ENCODE assay signal across 8 cellular contexts in genomic region chr5:143066556-143067281, GRCh38.
DNase-seq lines count a peak whose midpoint lies in the region; ATAC-seq, FAIRE-seq and TF ChIP-seq lines count a peak whose summit lies in the region.

No MANE protein-coding gene starts in this region.

- H3K36me3 ChIP-seq in BLaER1 treated with 17β-estradiol and CSF1 and Interleukin-3, amounts not matched to agents 10 nM and 100 nM, result peaks cover 14 to 68% (median 40%) of the 10 kb centered on the region in 11 experiments; a peak in 21 of 22 replicates
- H3K36me3 ChIP-seq in WERI-Rb-1, result no peaks in the 10 kb centered on the region

- peak overlapping the region; percentile 31 to 73 for H3K27ac Mint-ChIP-seq in activated naive CD4-positive, alpha-beta T cell treated with anti-CD3 and anti-CD28 coated beads, Interleukin-2, amount 50 U/mL, for 72 hours

- H3K4me2 ChIP-seq in BLaER1 treated with 17β-estradiol and CSF1 and Interleukin-3, amounts not matched to agents 10 nM and 100 nM, result peak overlapping the region; percentile 71 to 94 (median 83)

- H3K27me3 ChIP-seq in BLaER1 treated with 17β-estradiol and CSF1 and Interleukin-3, amounts not matched to agents 10 nM and 100 nM, result no peaks in the 10 kb centered on the region
- no peaks in the 10 kb centered on the region for H3K27me3 ChIP-seq in WERI-Rb-1 (ENCODE audit: insufficient read depth, low read depth, severe bottlenecking)

- peaks cover 14 to 39% (median 28%) of the 10 kb centered on the region in 11 experiments for H3K9me3 ChIP-seq in BLaER1 treated with 17β-estradiol and CSF1 and Interleukin-3, amounts not matched to agents 10 nM and 100 nM (replicated peaks in 1 of 11)
- H3K9me3 ChIP-seq in WERI-Rb-1 (ENCODE audit: severe bottlenecking), result no peaks in the 10 kb centered on the region

- peaks cover 0 to 28% of the 10 kb centered on the region in 2 donors for H3K9me3 Mint-ChIP-seq in activated naive CD4-positive, alpha-beta T cell treated with anti-CD3 and anti-CD28 coated beads, Interleukin-2, amount 50 U/mL, for 72 hours

- peaks cover 26 to 63% of the 10 kb centered on the region in 2 donors for H3K36me3 Mint-ChIP-seq in activated naive CD4-positive, alpha-beta T cell treated with anti-CD3 and anti-CD28 coated beads, Interleukin-2, amount 50 U/mL, for 72 hours

- FAIRE-seq in GM19239 (lab: Jason Lieb, UNC), result peak; percentile 69

- TF ChIP-seq CTCF in WERI-Rb-1 (IDR thresholded peaks at IDR 0.05; ENCODE audit: low read depth, low read length), result no peak

- H3K27ac ChIP-seq in BLaER1 treated with 17β-estradiol and CSF1 and Interleukin-3, amounts not matched to agents 10 nM and 100 nM, result peak overlapping the region; percentile 87 to 99 (median 95)
- H3K27ac ChIP-seq in WERI-Rb-1, result no peak overlapping the region

- DNase-seq in GM19239 (ENCODE audit: insufficient read length, low spot score), result no peak
- DNase-seq in activated naive CD4-positive, alpha-beta T cell treated with anti-CD3 and anti-CD28 coated beads, Interleukin-2, amount 50 U/mL, for 72 hours (ENCODE audit: low spot score in 2 of 2), result peak in 1 of 2 donors; percentile 8
- DNase-seq in stimulated activated CD4-positive, alpha-beta T cell treated with anti-CD3 and anti-CD28 coated beads, Interleukin-1b, Interleukin-23, amount 100 ng/mL, for 24 hours (ENCODE audit: low read depth in 4 of 4, low spot score in 1 of 4), result peak in 3 of 4 experiments; percentile 4 to 29 (median 9)
- DNase-seq in WERI-Rb-1, result no peak
- no peak for DNase-seq in NCI-H524 treated with DMSO at 0.1 percent for 48 hours (lab: John Stamatoyannopoulos, UW)

- peak overlapping the region; percentile 50 to 84 (median 75); a peak in 21 of 22 replicates for H3K9ac ChIP-seq in BLaER1 treated with 17β-estradiol and CSF1 and Interleukin-3, amounts not matched to agents 10 nM and 100 nM

- no peaks in the 10 kb centered on the region; a peak in 1 of 22 replicates for H4K20me1 ChIP-seq in BLaER1 treated with 17β-estradiol and CSF1 and Interleukin-3, amounts not matched to agents 10 nM and 100 nM

- peaks cover 59 to 73% (median 65%) of the 10 kb centered on the region in 10 experiments for H3K4me1 ChIP-seq in BLaER1 treated with 17β-estradiol and CSF1 and Interleukin-3, amounts not matched to agents 10 nM and 100 nM

- ATAC-seq in HG03442 (IDR thresholded peaks at IDR 0.05; ENCODE audit: unreplicated experiment) (peak; percentile 72), HG02970 (IDR thresholded peaks at IDR 0.05; ENCODE audit: low FRiP score, unreplicated experiment) (no peak)
- ATAC-seq in activated naive CD4-positive, alpha-beta T cell treated with anti-CD3 and anti-CD28 coated beads, Interleukin-2, amount 50 U/mL, for 72 hours, result peak; percentile 61 to 74

- H3K4me3 ChIP-seq in BLaER1 treated with 17β-estradiol and CSF1 and Interleukin-3, amounts not matched to agents 10 nM and 100 nM, result peak overlapping the region in 4 of 10 experiments; percentile 12 to 34 (median 22); a peak in 4 of 20 replicates
- H3K4me3 ChIP-seq in WERI-Rb-1 (ENCODE audit: low read depth, low read length), result no peak overlapping the region

Comparison
In these comparisons a context has a peak if more than half of its experiments do, and no peak if none do; other contexts are left out.
1. DNase-seq: peak in stimulated activated CD4-positive, alpha-beta T cell treated with anti-CD3 and anti-CD28 coated beads, Interleukin-1b, Interleukin-23, amount 100 ng/mL, for 24 hours (3 of 4); none in GM19239 (single experiment), WERI-Rb-1 (single experiment) and NCI-H524 treated with DMSO at 0.1 percent for 48 hours (single experiment).